11 cellular contexts compared by ENCODE assay signal in genomic region chr3:193134895-193135294, GRCh38.
DNase-seq lines count a peak whose midpoint lies in the region; ATAC-seq lines count a peak whose summit lies in the region.
"Had no signal": no experiment of that assay in that cellular context is flagged by ENCODE, and none has a peak within 500 bp of the region (broad histone marks: within the 10 kb centered on the region; RNA-seq: fewer than 3 reads in every experiment).

No MANE protein-coding gene starts in this region.

- no peaks in the 10 kb centered on the region for H3K9me3 Mint-ChIP-seq in activated T-cell treated with anti-CD3 and anti-CD28 coated beads, Interleukin-2, amount 50 U/mL, for 24 hours

- no peak overlapping the region for H3K4me3 ChIP-seq in skeletal muscle cell (ENCODE audit: low read depth, low read length)
- H3K4me3 ChIP-seq: K562 had no signal

- DNase-seq in HCEC 1CT (peak; percentile 80), RKO (ENCODE audit: low spot score) (peak; percentile 86), fibroblast of peridontal ligament (ENCODE audit: extremely low read depth) (peak; percentile 37), skeletal muscle cell (ENCODE audit: low read depth) (peak; percentile 79)
- DNase-seq in stimulated activated CD4-positive, alpha-beta T cell treated with anti-CD3 and anti-CD28 coated beads, Interleukin-4, amount 100 ng/mL, for 1 hour = no peak
- DNase-seq in activated T-cell treated with anti-CD3 and anti-CD28 coated beads, Interleukin-2, amount 50 U/mL, for 24 hours = no peak
- DNase-seq: activated CD8-positive, alpha-beta memory T cell treated with anti-CD3 and anti-CD28 coated beads for 24 hours; naive B cell; stimulated activated CD4-positive, alpha-beta T cell treated with anti-CD3 and anti-CD28 coated beads, Interleukin-1b, Interleukin-23, amount 100 ng/mL, for 48 hours had no signal

- no peak overlapping the region for H3K27ac Mint-ChIP-seq in activated T-cell treated with anti-CD3 and anti-CD28 coated beads, Interleukin-2, amount 50 U/mL, for 24 hours
- H3K27ac Mint-ChIP-seq: naive B cell had no signal

- H3K27me3 Mint-ChIP-seq in activated T-cell treated with anti-CD3 and anti-CD28 coated beads, Interleukin-2, amount 50 U/mL, for 24 hours = peaks cover 12% of the 10 kb centered on the region

- H3K4me1 Mint-ChIP-seq in activated T-cell treated with anti-CD3 and anti-CD28 coated beads, Interleukin-2, amount 50 U/mL, for 24 hours (ENCODE audit: low read depth) = no peaks in the 10 kb centered on the region
- H3K4me1 Mint-ChIP-seq: naive B cell had no signal

- no peak for ATAC-seq in GM19463 (IDR thresholded peaks at IDR 0.05; ENCODE audit: unreplicated experiment)
- ATAC-seq: K562 had no signal

- no peak overlapping the region for H3K4me3 Mint-ChIP-seq in activated T-cell treated with anti-CD3 and anti-CD28 coated beads, Interleukin-2, amount 50 U/mL, for 24 hours
- H3K4me3 Mint-ChIP-seq: naive B cell had no signal

- no peaks in the 10 kb centered on the region for H3K36me3 Mint-ChIP-seq in activated T-cell treated with anti-CD3 and anti-CD28 coated beads, Interleukin-2, amount 50 U/mL, for 24 hours (ENCODE audit: low read depth)
- H3K36me3 Mint-ChIP-seq: naive B cell had no signal

Comparison
In these comparisons a context has a peak if more than half of its experiments do, and no peak if none do; other contexts are left out.
1. DNase-seq: peak in HCEC 1CT (single experiment), RKO (single experiment), fibroblast of peridontal ligament (single experiment) and skeletal muscle cell (single experiment); none in stimulated activated CD4-positive, alpha-beta T cell treated with anti-CD3 and anti-CD28 coated beads, Interleukin-4, amount 100 ng/mL, for 1 hour (single experiment) and activated T-cell treated with anti-CD3 and anti-CD28 coated beads, Interleukin-2, amount 50 U/mL, for 24 hours (single experiment).